Comparison of ENCODE assay signal across 8 cellular contexts in genomic region chr10:69318087-69318996, GRCh38. TPM values are rescaled to one million over a fixed set of nuclear protein-coding genes. Genes with fewer than 3 reads are reported as not detected.
DNase-seq lines count a peak whose midpoint lies in the region; ATAC-seq and TF ChIP-seq lines count a peak whose summit lies in the region.

No MANE protein-coding gene starts in this region.

- H3K4me1 ChIP-seq in stomach, result peaks cover 29 to 71% (median 55%) of the 10 kb centered on the region in 4 donors

- no peaks in the 10 kb centered on the region for H3K27me3 ChIP-seq in neural cell (ENCODE audit: insufficient read depth, low read depth, low read length)
- no peaks in the 10 kb centered on the region for H3K27me3 ChIP-seq in stomach

- DNase-seq in DMS79 treated with DMSO at 0.1 percent for 48 hours (lab: John Stamatoyannopoulos, UW) (peak; percentile 56), RPMI8226 (peak; percentile 70), fibroblast of the conjunctiva (ENCODE audit: low read depth) (peak; percentile 53), stomach (peak; percentile 93)
- peak; percentile 87 for DNase-seq in activated T-helper 9 cell treated with anti-CD3 and anti-CD28 coated beads, Interleukin-2, amount 50 U/mL, for 16 hours (ENCODE audit: low read depth)

- H3K9me2 ChIP-seq in neural cell (ENCODE audit: insufficient read depth, low read length), result no peaks in the 10 kb centered on the region

- H3K9me3 ChIP-seq in neural cell (ENCODE audit: low read length) (no peaks in the 10 kb centered on the region), stomach (no peaks in the 10 kb centered on the region)

- peak overlapping the region; percentile 96 for H3K9ac ChIP-seq in neural cell (ENCODE audit: low read length)

- TF ChIP-seq CTCF in neural cell (IDR thresholded peaks at IDR 0.05; ENCODE audit: poor library complexity, severe bottlenecking) (peak; percentile 35), stomach (IDR thresholded peaks at IDR 0.05) (no peak)

- H3K4me3 ChIP-seq in neural cell (ENCODE audit: low read length), result peak overlapping the region; percentile 100
- peak overlapping the region; percentile 72 to 95 (median 80) for H3K4me3 ChIP-seq in stomach

- peak overlapping the region; percentile 80 for H2AFZ ChIP-seq in neural cell (ENCODE audit: low read depth, low read length)

- H4K20me1 ChIP-seq in neural cell (ENCODE audit: insufficient read depth), result no peaks in the 10 kb centered on the region

- H3K27ac ChIP-seq in neural cell (ENCODE audit: low read length) (peak overlapping the region; percentile 82), stomach (peak overlapping the region; percentile 87 to 96 (median 95))

- intact Hi-C loops in stomach (cut with DNase I; ENCODE audit: low total_unique reads), result no loop called here

- peak overlapping the region; percentile 48 for H3K4me2 ChIP-seq in neural cell (ENCODE audit: low read length)

- TF ChIP-seq RAD21 in Ishikawa (IDR thresholded peaks at IDR 0.05; ENCODE audit: low read depth) (no peak), neural cell (conservative IDR thresholded peaks at IDR 0.05) (no peak)

- H3F3A ChIP-seq in neural cell (ENCODE audit: insufficient read depth, low read length, poor library complexity, severe bottlenecking), result no peaks in the 10 kb centered on the region

- peak in 1 of 4 donors; percentile 46 for TF ChIP-seq POLR2A in stomach (IDR thresholded peaks at IDR 0.05)

- H3K36me3 ChIP-seq in neural cell (ENCODE audit: insufficient read depth, low read length), result no peaks in the 10 kb centered on the region
- H3K36me3 ChIP-seq in stomach, result no peaks in the 10 kb centered on the region

- TF ChIP-seq EP300 in Ishikawa (IDR thresholded peaks at IDR 0.05; ENCODE audit: borderline replicate concordance), result no peak
- peak; percentile 65 for TF ChIP-seq EP300 in neural cell (conservative IDR thresholded peaks at IDR 0.05; ENCODE audit: poor library complexity, severe bottlenecking)
- TF ChIP-seq EP300 in stomach (IDR thresholded peaks at IDR 0.05), result no peak

- ATAC-seq in GM21529 (IDR thresholded peaks at IDR 0.05; ENCODE audit: unreplicated experiment), result peak; percentile 78

- WGBS in stomach, 5 donors, result 0 to 9% (median 1%) methylated on average over 28 to 97 of the region's 108 CpGs

- H3K79me2 ChIP-seq in neural cell (replicated peaks; ENCODE audit: insufficient read depth, low read length), result peaks cover 28% of the 10 kb centered on the region

TF ChIP-seq in Ishikawa, 13 proteins besides CTCF, POLR2A, EP300 and RAD21:
- TF ChIP-seq USF1 (IDR thresholded peaks at IDR 0.05), result no peak
- TF ChIP-seq FOXM1 (IDR thresholded peaks at IDR 0.05; ENCODE audit: borderline replicate concordance, low read depth), result no peak
- no peak for TF ChIP-seq REST (IDR thresholded peaks at IDR 0.05; ENCODE audit: low read depth)
- peak; percentile 64 for TF ChIP-seq ZBTB7A (IDR thresholded peaks at IDR 0.05; ENCODE audit: low read depth)
- TF ChIP-seq TCF12 (IDR thresholded peaks at IDR 0.05; ENCODE audit: low read depth), result no peak
- TF ChIP-seq MAX (IDR thresholded peaks at IDR 0.05), result peak; percentile 64
- no peak for TF ChIP-seq CEBPB (IDR thresholded peaks at IDR 0.05)
- TF ChIP-seq NFIC (IDR thresholded peaks at IDR 0.05), result no peak
- peak; percentile 36; the same call in 1 of the 2 replicates for TF ChIP-seq EGR1 (IDR thresholded peaks at IDR 0.05)

TF ChIP-seq in neural cell, 6 proteins besides CTCF, POLR2A, EP300 and RAD21:
- TF ChIP-seq EZH2 (IDR thresholded peaks at IDR 0.05; ENCODE audit: borderline replicate concordance, insufficient read depth, low read length, poor library complexity, severe bottlenecking) (no peak), SMC3 (conservative IDR thresholded peaks at IDR 0.05; ENCODE audit: poor library complexity) (no peak), POLR2AphosphoS5 (IDR thresholded peaks at IDR 0.05) (peak; percentile 93), MXI1 (conservative IDR thresholded peaks at IDR 0.05; ENCODE audit: poor library complexity, severe bottlenecking) (peak; percentile 36), REST (IDR thresholded peaks at IDR 0.05; ENCODE audit: borderline replicate concordance) (peak; percentile 25), TAF1 (IDR thresholded peaks at IDR 0.05; ENCODE audit: low read depth) (peak; percentile 69)

RNA-seq across cellular contexts. Expression of gene HK1, which starts 40.0 kb away (rescaled TPM):
- 60.5 and 67.7 TPM in 2 replicates for polyA plus RNA-seq in neural cell
- polyA minus RNA-seq in neural cell, result 110 and 119 TPM in 2 replicates
- 10 to 100 TPM; 32.7 to 60.9 (median 54.5) TPM for total RNA-seq in stomach
- 10 to 100 TPM; 42.6 to 48.0 (median 43.7) TPM for polyA plus RNA-seq in stomach

Comparison
In these comparisons a context has a peak if more than half of its experiments do, and no peak if none do; other contexts are left out.
1. Peak in every context shown above with its lines: DNase-seq, ATAC-seq, H3K4me3 ChIP-seq and H3K27ac ChIP-seq.